ENCODE assay signal across 9 cellular contexts in genomic region chr15:48641416-48641815, GRCh38. TPM values are rescaled to one million over a fixed set of nuclear protein-coding genes. Genes with fewer than 3 reads are reported as not detected.
DNase-seq lines count a peak whose midpoint lies in the region; ATAC-seq and TF ChIP-seq lines count a peak whose summit lies in the region.
"Had no signal": no experiment of that assay in that cellular context is flagged by ENCODE, and none has a peak within 500 bp of the region (broad histone marks: within the 10 kb centered on the region; RNA-seq: fewer than 3 reads in every experiment).

No MANE protein-coding gene starts in this region.

- 84% methylated on average over 3 of the region's 3 CpGs for WGBS in smooth muscle cell (ENCODE audit: low lambda C conversion rate)

- DNase-seq in NCI-H82 (lab: John Stamatoyannopoulos, UW) (peak; percentile 26), epithelial cell of proximal tubule (ENCODE audit: low read depth) (no peak), smooth muscle cell (lab: John Stamatoyannopoulos, UW; ENCODE audit: unreplicated experiment) (no peak), NCI-H146 treated with DMSO at 0.1 percent for 48 hours (lab: John Stamatoyannopoulos, UW; ENCODE audit: unreplicated experiment) (no peak), NCI-H774 (lab: John Stamatoyannopoulos, UW) (no peak), middle frontal gyrus (ENCODE audit: extremely low spot score, low spot score) (no peak), DMS53 (lab: John Stamatoyannopoulos, UW) (no peak)

- H3K4me2 ChIP-seq in smooth muscle cell: peak overlapping the region; percentile 98

- no peaks in the 10 kb centered on the region for H3K27me3 ChIP-seq in smooth muscle cell (ENCODE audit: low read depth)

- peak; percentile 39 for ATAC-seq in GM18868 (IDR thresholded peaks at IDR 0.05; ENCODE audit: unreplicated experiment)

- H4K20me1 ChIP-seq in smooth muscle cell (ENCODE audit: low read depth): peaks cover 50% of the 10 kb centered on the region

- H3K4me3 ChIP-seq in epithelial cell of proximal tubule (ENCODE audit: low read depth, low read length) (no peak overlapping the region), smooth muscle cell (peak overlapping the region; percentile 94)
- H3K4me3 ChIP-seq: lung had no signal

- H3K27ac ChIP-seq in smooth muscle cell (ENCODE audit: low read depth): no peak overlapping the region

- H3K4me1 ChIP-seq in smooth muscle cell (ENCODE audit: low read depth): peaks cover 29% of the 10 kb centered on the region

- H2AFZ ChIP-seq in smooth muscle cell (ENCODE audit: low read depth): no peak overlapping the region

- H3K9ac ChIP-seq in smooth muscle cell (ENCODE audit: low read depth): no peak overlapping the region

- peaks cover 4% of the 10 kb centered on the region for H3K36me3 ChIP-seq in smooth muscle cell (ENCODE audit: low read depth)

- H3K79me2 ChIP-seq in smooth muscle cell (ENCODE audit: low read depth): peaks cover 79% of the 10 kb centered on the region

- H3F3A ChIP-seq in smooth muscle cell (ENCODE audit: low read depth): peaks cover 9% of the 10 kb centered on the region

- TF ChIP-seq CTCF in epithelial cell of proximal tubule (conservative IDR thresholded peaks at IDR 0.05; ENCODE audit: low read depth, low read length) (peak; percentile 56), smooth muscle cell (IDR thresholded peaks at IDR 0.05; ENCODE audit: borderline replicate concordance, insufficient read depth, poor library complexity, severe bottlenecking) (no peak)

- no peaks in the 10 kb centered on the region for H3K9me3 ChIP-seq in smooth muscle cell (replicated peaks; ENCODE audit: low read depth)

RNA-seq across cellular contexts. Expression of gene FBN1, which starts 4.1 kb away (rescaled TPM):
- 25.8 and 75.2 TPM in 2 replicates for total RNA-seq in epithelial cell of proximal tubule
- total RNA-seq in smooth muscle cell: 330 and 455 TPM in 2 replicates
- polyA plus RNA-seq in smooth muscle cell: 97.3 and 137 TPM in 2 replicates
